ENCODE assay signal across 1 cellular context in the genomic region with DNA sequence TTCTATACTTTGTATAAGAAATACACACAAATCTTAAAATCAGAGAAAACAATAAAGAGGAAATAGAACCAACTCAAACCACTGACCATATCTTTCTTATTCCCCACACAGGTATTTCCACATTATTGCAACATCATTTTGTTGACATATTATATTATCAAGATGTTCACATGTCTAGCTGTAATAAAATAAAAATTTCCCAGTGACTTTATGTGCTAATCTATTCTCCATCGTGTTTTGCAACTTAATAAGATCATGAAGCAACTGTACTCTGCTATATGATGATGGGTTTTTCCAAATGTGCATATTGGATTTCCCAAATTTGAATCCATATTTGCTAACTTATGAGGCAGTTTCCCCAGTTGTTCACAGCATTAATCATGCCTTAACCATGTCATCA.
TF ChIP-seq lines count a peak whose summit lies in the region.

No MANE protein-coding gene starts in this region.

TF ChIP-seq in K562, 482 proteins besides CTCF, POLR2A, EP300 and RAD21 (continued from another document):
- TF ChIP-seq, protein P1, sequence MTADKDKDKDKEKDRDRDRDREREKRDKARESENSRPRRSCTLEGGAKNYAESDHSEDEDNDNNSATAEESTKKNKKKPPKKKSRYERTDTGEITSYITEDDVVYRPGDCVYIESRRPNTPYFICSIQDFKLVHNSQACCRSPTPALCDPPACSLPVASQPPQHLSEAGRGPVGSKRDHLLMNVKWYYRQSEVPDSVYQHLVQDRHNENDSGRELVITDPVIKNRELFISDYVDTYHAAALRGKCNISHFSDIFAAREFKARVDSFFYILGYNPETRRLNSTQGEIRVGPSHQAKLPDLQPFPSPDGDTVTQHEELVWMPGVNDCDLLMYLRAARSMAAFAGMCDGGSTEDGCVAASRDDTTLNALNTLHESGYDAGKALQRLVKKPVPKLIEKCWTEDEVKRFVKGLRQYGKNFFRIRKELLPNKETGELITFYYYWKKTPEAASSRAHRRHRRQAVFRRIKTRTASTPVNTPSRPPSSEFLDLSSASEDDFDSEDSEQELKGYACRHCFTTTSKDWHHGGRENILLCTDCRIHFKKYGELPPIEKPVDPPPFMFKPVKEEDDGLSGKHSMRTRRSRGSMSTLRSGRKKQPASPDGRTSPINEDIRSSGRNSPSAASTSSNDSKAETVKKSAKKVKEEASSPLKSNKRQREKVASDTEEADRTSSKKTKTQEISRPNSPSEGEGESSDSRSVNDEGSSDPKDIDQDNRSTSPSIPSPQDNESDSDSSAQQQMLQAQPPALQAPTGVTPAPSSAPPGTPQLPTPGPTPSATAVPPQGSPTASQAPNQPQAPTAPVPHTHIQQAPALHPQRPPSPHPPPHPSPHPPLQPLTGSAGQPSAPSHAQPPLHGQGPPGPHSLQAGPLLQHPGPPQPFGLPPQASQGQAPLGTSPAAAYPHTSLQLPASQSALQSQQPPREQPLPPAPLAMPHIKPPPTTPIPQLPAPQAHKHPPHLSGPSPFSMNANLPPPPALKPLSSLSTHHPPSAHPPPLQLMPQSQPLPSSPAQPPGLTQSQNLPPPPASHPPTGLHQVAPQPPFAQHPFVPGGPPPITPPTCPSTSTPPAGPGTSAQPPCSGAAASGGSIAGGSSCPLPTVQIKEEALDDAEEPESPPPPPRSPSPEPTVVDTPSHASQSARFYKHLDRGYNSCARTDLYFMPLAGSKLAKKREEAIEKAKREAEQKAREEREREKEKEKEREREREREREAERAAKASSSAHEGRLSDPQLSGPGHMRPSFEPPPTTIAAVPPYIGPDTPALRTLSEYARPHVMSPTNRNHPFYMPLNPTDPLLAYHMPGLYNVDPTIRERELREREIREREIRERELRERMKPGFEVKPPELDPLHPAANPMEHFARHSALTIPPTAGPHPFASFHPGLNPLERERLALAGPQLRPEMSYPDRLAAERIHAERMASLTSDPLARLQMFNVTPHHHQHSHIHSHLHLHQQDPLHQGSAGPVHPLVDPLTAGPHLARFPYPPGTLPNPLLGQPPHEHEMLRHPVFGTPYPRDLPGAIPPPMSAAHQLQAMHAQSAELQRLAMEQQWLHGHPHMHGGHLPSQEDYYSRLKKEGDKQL (CRISPR knock-in tag; IDR thresholded peaks at IDR 0.05; ENCODE audit: borderline replicate concordance), result no peak
